Comparison of ENCODE assay signal across 2 cellular contexts in genomic region chr10:55263327-55263726, GRCh38.
TF ChIP-seq lines count a peak whose summit lies in the region.

No MANE protein-coding gene starts in this region.

TF ChIP-seq in HEK293T, 16 proteins besides CTCF, POLR2A, EP300 and RAD21 (continued from another document):
- TF ChIP-seq PKNOX1 (IDR thresholded peaks at IDR 0.05) = no peak
- no peak for TF ChIP-seq SUZ12 (IDR thresholded peaks at IDR 0.05)
- TF ChIP-seq ZNF384 (IDR thresholded peaks at IDR 0.05) = no peak
- no peak for TF ChIP-seq CTBP1 (IDR thresholded peaks at IDR 0.05; ENCODE audit: borderline replicate concordance)
- TF ChIP-seq ARNT (IDR thresholded peaks at IDR 0.05) = no peak
- no peak for TF ChIP-seq ELF4 (IDR thresholded peaks at IDR 0.05)

TF ChIP-seq in H1, 55 proteins besides CTCF, POLR2A, EP300 and RAD21 (continued from another document):
- TF ChIP-seq ATF2 (IDR thresholded peaks at IDR 0.05; ENCODE audit: low read length) = no peak
- TF ChIP-seq SUZ12 (IDR thresholded peaks at IDR 0.05; ENCODE audit: low read length) = no peak
- TF ChIP-seq CBX8 (IDR thresholded peaks at IDR 0.05; ENCODE audit: borderline replicate concordance, low read depth, low read length) = no peak
- no peak for TF ChIP-seq EZH2 (IDR thresholded peaks at IDR 0.05; ENCODE audit: low read depth, low read length, severe bottlenecking)
- no peak for TF ChIP-seq RBBP5 (IDR thresholded peaks at IDR 0.05; ENCODE audit: borderline replicate concordance, low read depth, low read length)
- TF ChIP-seq MAX (IDR thresholded peaks at IDR 0.05) = no peak
- TF ChIP-seq ATF3 (IDR thresholded peaks at IDR 0.05; ENCODE audit: insufficient read depth, low read depth, low read length) = no peak
- TF ChIP-seq CHD2 (IDR thresholded peaks at IDR 0.05; ENCODE audit: low read length) = no peak
